ENCODE assay signal across 13 cellular contexts in genomic region chr11:35598254-35599125, GRCh38. TPM values are rescaled to one million over a fixed set of nuclear protein-coding genes. Genes with fewer than 3 reads are reported as not detected.
DNase-seq lines count a peak whose midpoint lies in the region; ATAC-seq lines count a peak whose summit lies in the region.
"Had no signal": no experiment of that assay in that cellular context is flagged by ENCODE, and none has a peak within 500 bp of the region (broad histone marks: within the 10 kb centered on the region; RNA-seq: fewer than 3 reads in every experiment).

No MANE protein-coding gene starts in this region.

- in situ Hi-C loops in G401 (cut with HindIII; ENCODE audit: low sequenced_read_pairs) = no loop called here

- ATAC-seq in GM18867 (IDR thresholded peaks at IDR 0.05; ENCODE audit: unreplicated experiment) (peak; percentile 78), GM21529 (IDR thresholded peaks at IDR 0.05; ENCODE audit: unreplicated experiment) (peak; percentile 81), HG03460 (IDR thresholded peaks at IDR 0.05; ENCODE audit: unreplicated experiment) (peak; percentile 88)

- DNase-seq in glomerular visceral epithelial cell (ENCODE audit: extremely low spot score) (peak; percentile 68), G401 (ENCODE audit: low spot score) (no peak), NCI-H446 treated with DMSO at 0.1 percent for 48 hours (lab: John Stamatoyannopoulos, UW) (no peak), germinal center (ENCODE audit: low spot score) (no peak), amygdala (lab: John Stamatoyannopoulos, UW) (no peak)
- DNase-seq: DND-41, NCI-H1417, nephron progenitor cell, RPMI8226, trophoblast cell had no signal

RNA-seq across cellular contexts. Expression of gene FJX1, which starts 19.8 kb away (rescaled TPM):
- 36.5 and 42.4 TPM in 2 replicates for total RNA-seq in G401 (2014; rRNA removed; shearing (Covaris generic))
